Comparison of ENCODE assay signal across 8 cellular contexts in genomic region chr6:82178084-82178758, GRCh38.
DNase-seq lines count a peak whose midpoint lies in the region; ATAC-seq, FAIRE-seq and TF ChIP-seq lines count a peak whose summit lies in the region.

No MANE protein-coding gene starts in this region.

- no peaks in the 10 kb centered on the region for H3K27me3 ChIP-seq in transverse colon

- 56 to 69% methylated on average over 2 of the region's 2 CpGs for WGBS in transverse colon (ENCODE audit: low coverage in 1 of 2), 2 donors

- H3K4me3 ChIP-seq in transverse colon = no peak overlapping the region

- intact Hi-C loops in transverse colon (cut with DNase I; ENCODE audit: low total_unique reads) = no loop called here

- peak; percentile 86 for FAIRE-seq in frontal cortex (lab: Jason Lieb, UNC)

- no peaks in the 10 kb centered on the region for H3K4me1 ChIP-seq in transverse colon

- TF ChIP-seq POLR2A in transverse colon (IDR thresholded peaks at IDR 0.05) = no peak

- TF ChIP-seq CTCF in transverse colon (IDR thresholded peaks at IDR 0.05) = peak; percentile 19 to 45 (median 42)

- ATAC-seq in GM18870 (IDR thresholded peaks at IDR 0.05; ENCODE audit: unreplicated experiment) (no peak), HG03469 (IDR thresholded peaks at IDR 0.05; ENCODE audit: unreplicated experiment) (no peak)

- peaks cover 0 to 57% (median 21%) of the 10 kb centered on the region in 4 donors for H3K36me3 ChIP-seq in transverse colon

- no peak overlapping the region for H3K27ac ChIP-seq in transverse colon

- no peaks in the 10 kb centered on the region for H3K9me3 ChIP-seq in transverse colon

- DNase-seq in NCI-H345 treated with DMSO at 0.1 percent for 48 hours (lab: John Stamatoyannopoulos, UW; ENCODE audit: unreplicated experiment) = peak; percentile 3
- DNase-seq in NCI-H345 (lab: John Stamatoyannopoulos, UW) = no peak
- DNase-seq in SK-MEL-5 (ENCODE audit: low read depth, low spot score) = peak; percentile 62
- no peak for DNase-seq in frontal cortex (ENCODE audit: low spot score in 2 of 2)
- DNase-seq in transverse colon = no peak
- DNase-seq in NCI-H2029 treated with DMSO at 0.1 percent for 48 hours (lab: John Stamatoyannopoulos, UW) = no peak

- in situ Hi-C loops in SK-MEL-5 (cut with HindIII; ENCODE audit: low pct_unique_long_range_greater_than_20kb, low sequenced_read_pairs) (no loop called here), transverse colon (cut with MboI; ENCODE audit: low pct_ligation_motif_present in 1 of 4, low pct_unique_long_range_greater_than_20kb in 1 of 4, low sequenced_read_pairs in 3 of 4) (no loop called here)

- no peak for TF ChIP-seq EP300 in transverse colon (IDR thresholded peaks at IDR 0.05; ENCODE audit: low read depth)

Comparison
In these comparisons a context has a peak if more than half of its experiments do, and no peak if none do; other contexts are left out.
1. DNase-seq: peak in NCI-H345 treated with DMSO at 0.1 percent for 48 hours (single experiment) and SK-MEL-5 (single experiment); none in NCI-H345 (single experiment), frontal cortex (0 of 2), transverse colon (single experiment) and NCI-H2029 treated with DMSO at 0.1 percent for 48 hours (single experiment).